In genomic region chr2:226515344-226516055, GRCh38 we compare ENCODE assay signal across 1 cellular context.
TF ChIP-seq lines count a peak whose summit lies in the region.

No MANE protein-coding gene starts in this region.

TF ChIP-seq in HepG2, 621 proteins besides CTCF, POLR2A, EP300 and RAD21 (continued from another document and continues in another):
- TF ChIP-seq, protein P1, sequence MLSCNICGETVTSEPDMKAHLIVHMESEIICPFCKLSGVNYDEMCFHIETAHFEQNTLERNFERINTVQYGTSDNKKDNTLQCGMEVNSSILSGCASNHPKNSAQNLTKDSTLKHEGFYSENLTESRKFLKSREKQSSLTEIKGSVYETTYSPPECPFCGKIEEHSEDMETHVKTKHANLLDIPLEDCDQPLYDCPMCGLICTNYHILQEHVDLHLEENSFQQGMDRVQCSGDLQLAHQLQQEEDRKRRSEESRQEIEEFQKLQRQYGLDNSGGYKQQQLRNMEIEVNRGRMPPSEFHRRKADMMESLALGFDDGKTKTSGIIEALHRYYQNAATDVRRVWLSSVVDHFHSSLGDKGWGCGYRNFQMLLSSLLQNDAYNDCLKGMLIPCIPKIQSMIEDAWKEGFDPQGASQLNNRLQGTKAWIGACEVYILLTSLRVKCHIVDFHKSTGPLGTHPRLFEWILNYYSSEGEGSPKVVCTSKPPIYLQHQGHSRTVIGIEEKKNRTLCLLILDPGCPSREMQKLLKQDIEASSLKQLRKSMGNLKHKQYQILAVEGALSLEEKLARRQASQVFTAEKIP (CRISPR knock-in tag; IDR thresholded peaks at IDR 0.05; ENCODE audit: borderline replicate concordance) = no peak
- TF ChIP-seq ZNF816 (CRISPR knock-in tag; IDR thresholded peaks at IDR 0.05; ENCODE audit: borderline replicate concordance) = no peak
- no peak for TF ChIP-seq ZSCAN20 (CRISPR knock-in tag; IDR thresholded peaks at IDR 0.05; ENCODE audit: borderline replicate concordance)
- no peak for TF ChIP-seq CHCHD3 (CRISPR knock-in tag; IDR thresholded peaks at IDR 0.05)
- TF ChIP-seq ERF (CRISPR knock-in tag; IDR thresholded peaks at IDR 0.05) = peak; percentile 76; the same call in 1 of the 2 replicates
- TF ChIP-seq GRHL1 (CRISPR knock-in tag; conservative IDR thresholded peaks at IDR 0.05) = no peak
- 0 out of 2 replicates have a peak, but pooled peaks have one; percentile 47 for TF ChIP-seq HOXA5 (CRISPR knock-in tag; IDR thresholded peaks at IDR 0.05)
- no peak for TF ChIP-seq ZBTB1 (CRISPR knock-in tag; IDR thresholded peaks at IDR 0.05; ENCODE audit: borderline replicate concordance)
- TF ChIP-seq DZIP1 (CRISPR knock-in tag; IDR thresholded peaks at IDR 0.05) = no peak
- TF ChIP-seq ISL2 (CRISPR knock-in tag; IDR thresholded peaks at IDR 0.05) = peak; percentile 83
- no peak for TF ChIP-seq ZBTB37 (CRISPR knock-in tag; IDR thresholded peaks at IDR 0.05)
- peak; percentile 9; the same call in 1 of the 2 replicates for TF ChIP-seq ELF1 (CRISPR knock-in tag; IDR thresholded peaks at IDR 0.05)
- TF ChIP-seq, protein P2, sequence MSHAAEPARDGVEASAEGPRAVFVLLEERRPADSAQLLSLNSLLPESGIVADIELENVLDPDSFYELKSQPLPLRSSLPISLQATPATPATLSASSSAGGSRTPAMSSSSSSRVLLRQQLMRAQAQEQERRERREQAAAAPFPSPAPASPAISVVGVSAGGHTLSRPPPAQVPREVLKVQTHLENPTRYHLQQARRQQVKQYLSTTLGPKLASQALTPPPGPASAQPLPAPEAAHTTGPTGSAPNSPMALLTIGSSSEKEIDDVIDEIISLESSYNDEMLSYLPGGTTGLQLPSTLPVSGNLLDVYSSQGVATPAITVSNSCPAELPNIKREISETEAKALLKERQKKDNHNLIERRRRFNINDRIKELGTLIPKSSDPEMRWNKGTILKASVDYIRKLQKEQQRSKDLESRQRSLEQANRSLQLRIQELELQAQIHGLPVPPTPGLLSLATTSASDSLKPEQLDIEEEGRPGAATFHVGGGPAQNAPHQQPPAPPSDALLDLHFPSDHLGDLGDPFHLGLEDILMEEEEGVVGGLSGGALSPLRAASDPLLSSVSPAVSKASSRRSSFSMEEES (CRISPR knock-in tag; IDR thresholded peaks at IDR 0.05) = peak; percentile 89
- TF ChIP-seq, protein P3, sequence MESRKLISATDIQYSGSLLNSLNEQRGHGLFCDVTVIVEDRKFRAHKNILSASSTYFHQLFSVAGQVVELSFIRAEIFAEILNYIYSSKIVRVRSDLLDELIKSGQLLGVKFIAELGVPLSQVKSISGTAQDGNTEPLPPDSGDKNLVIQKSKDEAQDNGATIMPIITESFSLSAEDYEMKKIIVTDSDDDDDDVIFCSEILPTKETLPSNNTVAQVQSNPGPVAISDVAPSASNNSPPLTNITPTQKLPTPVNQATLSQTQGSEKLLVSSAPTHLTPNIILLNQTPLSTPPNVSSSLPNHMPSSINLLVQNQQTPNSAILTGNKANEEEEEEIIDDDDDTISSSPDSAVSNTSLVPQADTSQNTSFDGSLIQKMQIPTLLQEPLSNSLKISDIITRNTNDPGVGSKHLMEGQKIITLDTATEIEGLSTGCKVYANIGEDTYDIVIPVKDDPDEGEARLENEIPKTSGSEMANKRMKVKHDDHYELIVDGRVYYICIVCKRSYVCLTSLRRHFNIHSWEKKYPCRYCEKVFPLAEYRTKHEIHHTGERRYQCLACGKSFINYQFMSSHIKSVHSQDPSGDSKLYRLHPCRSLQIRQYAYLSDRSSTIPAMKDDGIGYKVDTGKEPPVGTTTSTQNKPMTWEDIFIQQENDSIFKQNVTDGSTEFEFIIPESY (CRISPR knock-in tag; IDR thresholded peaks at IDR 0.05) = no peak
- no peak for TF ChIP-seq SRSF9 (IDR thresholded peaks at IDR 0.05; ENCODE audit: borderline replicate concordance, insufficient read depth, low read depth, low read length, poor library complexity, severe bottlenecking)
- no peak for TF ChIP-seq THYN1 (CRISPR knock-in tag; IDR thresholded peaks at IDR 0.05; ENCODE audit: borderline replicate concordance, low read depth)
- TF ChIP-seq ARNT (IDR thresholded peaks at IDR 0.05) = no peak
- TF ChIP-seq, protein P4, sequence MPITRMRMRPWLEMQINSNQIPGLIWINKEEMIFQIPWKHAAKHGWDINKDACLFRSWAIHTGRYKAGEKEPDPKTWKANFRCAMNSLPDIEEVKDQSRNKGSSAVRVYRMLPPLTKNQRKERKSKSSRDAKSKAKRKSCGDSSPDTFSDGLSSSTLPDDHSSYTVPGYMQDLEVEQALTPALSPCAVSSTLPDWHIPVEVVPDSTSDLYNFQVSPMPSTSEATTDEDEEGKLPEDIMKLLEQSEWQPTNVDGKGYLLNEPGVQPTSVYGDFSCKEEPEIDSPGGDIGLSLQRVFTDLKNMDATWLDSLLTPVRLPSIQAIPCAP (CRISPR knock-in tag; IDR thresholded peaks at IDR 0.05; ENCODE audit: low read depth) = no peak
- TF ChIP-seq, protein P5, sequence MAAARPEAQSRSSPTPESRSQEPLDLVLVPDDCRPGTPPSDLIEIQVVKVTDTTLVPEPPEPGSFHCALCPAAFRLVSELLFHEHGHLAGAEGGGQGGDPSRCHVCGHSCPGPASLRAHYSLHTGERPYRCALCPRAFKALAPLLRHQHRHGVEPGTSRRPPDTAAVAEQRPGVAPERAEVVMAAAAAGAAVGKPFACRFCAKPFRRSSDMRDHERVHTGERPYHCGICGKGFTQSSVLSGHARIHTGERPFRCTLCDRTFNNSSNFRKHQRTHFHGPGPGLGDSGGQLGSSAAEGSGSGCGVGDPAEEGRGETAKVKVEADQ (CRISPR knock-in tag; IDR thresholded peaks at IDR 0.05; ENCODE audit: borderline replicate concordance) = no peak; the same call in 1 of the 2 replicates
- no peak for TF ChIP-seq RBAK (CRISPR knock-in tag; IDR thresholded peaks at IDR 0.05)
- no peak for TF ChIP-seq ZBTB7B (CRISPR knock-in tag; IDR thresholded peaks at IDR 0.05)
- no peak for TF ChIP-seq ZNF576 (CRISPR knock-in tag; IDR thresholded peaks at IDR 0.05)
- TF ChIP-seq ZNF792 (CRISPR knock-in tag; IDR thresholded peaks at IDR 0.05) = no peak; the same call in 1 of the 2 replicates
- TF ChIP-seq ZFP36L1 (CRISPR knock-in tag; IDR thresholded peaks at IDR 0.05) = 0 out of 2 replicates have a peak, but pooled peaks have one; percentile 55
- TF ChIP-seq ARID3A (IDR thresholded peaks at IDR 0.05; ENCODE audit: low read depth, low read length) = peak; percentile 84; the same call in 1 of the 2 replicates
- TF ChIP-seq YEATS4 (CRISPR knock-in tag; IDR thresholded peaks at IDR 0.05; ENCODE audit: borderline replicate concordance) = no peak
- no peak for TF ChIP-seq SOX6 (IDR thresholded peaks at IDR 0.05)
- TF ChIP-seq SOX6 (CRISPR knock-in tag; IDR thresholded peaks at IDR 0.05) = peak; percentile 85
- TF ChIP-seq FOSL2 (CRISPR knock-in tag; IDR thresholded peaks at IDR 0.05) = peak; percentile 58
- peak; percentile 61; the same call in 1 of the 2 replicates for TF ChIP-seq MIXL1 (CRISPR knock-in tag; IDR thresholded peaks at IDR 0.05)
- no peak for TF ChIP-seq PCBP1 (IDR thresholded peaks at IDR 0.05; ENCODE audit: borderline replicate concordance, low read depth, low read length)
- peak; percentile 54; the same call in 1 of the 2 replicates for TF ChIP-seq ZNF644 (CRISPR knock-in tag; IDR thresholded peaks at IDR 0.05; ENCODE audit: low read depth)
- peak; percentile 85 for TF ChIP-seq THRA (CRISPR knock-in tag; IDR thresholded peaks at IDR 0.05; ENCODE audit: borderline replicate concordance)
- TF ChIP-seq AFF4 (CRISPR knock-in tag; IDR thresholded peaks at IDR 0.05) = no peak
- TF ChIP-seq KMT2B (CRISPR knock-in tag; IDR thresholded peaks at IDR 0.05) = no peak
- TF ChIP-seq ZC3H4 (CRISPR knock-in tag; IDR thresholded peaks at IDR 0.05; ENCODE audit: borderline replicate concordance) = no peak
- TF ChIP-seq ZFAT (CRISPR knock-in tag; conservative IDR thresholded peaks at IDR 0.05) = no peak
- no peak for TF ChIP-seq ZNF563 (CRISPR knock-in tag; IDR thresholded peaks at IDR 0.05)
